Comparison of ENCODE assay signal across 26 cellular contexts in genomic region chr3:94967196-94967595, GRCh38.
"Had no signal": no experiment of that assay in that cellular context is flagged by ENCODE, and none has a peak within 500 bp of the region (broad histone marks: within the 10 kb centered on the region; RNA-seq: fewer than 3 reads in every experiment).

No MANE protein-coding gene starts in this region.

- H3K4me3 Mint-ChIP-seq: activated CD8-positive, alpha-beta T cell treated with anti-CD3 and anti-CD28 coated beads for 36 hours; activated naive CD8-positive, alpha-beta T cell treated with anti-CD3 and anti-CD28 coated beads, Interleukin-2, amount 10 ng/mL, durations not matched to agents 7 days and 5 days; T-helper 1 cell treated with Interleukin-12 subunit alpha and Interleukin-12 subunit beta and Interleukin-4 antibody, amounts not matched to agents 30 μg/mL and 1 μg/mL, for 36 hours had no signal

- H3K27me3 Mint-ChIP-seq: activated CD8-positive, alpha-beta T cell treated with anti-CD3 and anti-CD28 coated beads for 36 hours; activated naive CD8-positive, alpha-beta T cell treated with anti-CD3 and anti-CD28 coated beads, Interleukin-2, amount 10 ng/mL, durations not matched to agents 7 days and 5 days had no signal

- H3K27me3 ChIP-seq: adrenal gland, breast epithelium, SJSA1 had no signal

- H3K4me1 ChIP-seq: adrenal gland, breast epithelium, SJSA1 had no signal

- H3K4me3 ChIP-seq: adrenal gland, breast epithelium, SJSA1 had no signal

- H3K4me2 ChIP-seq: KMS-11 had no signal

- H3K9me3 ChIP-seq: adrenal gland, SJSA1 had no signal

- H3K27ac Mint-ChIP-seq: activated CD8-positive, alpha-beta T cell treated with anti-CD3 and anti-CD28 coated beads for 36 hours; activated naive CD8-positive, alpha-beta T cell treated with anti-CD3 and anti-CD28 coated beads, Interleukin-2, amount 10 ng/mL, durations not matched to agents 7 days and 5 days; T-helper 1 cell treated with Interleukin-12 subunit alpha and Interleukin-12 subunit beta and Interleukin-4 antibody, amounts not matched to agents 30 μg/mL and 1 μg/mL, for 36 hours had no signal

- H3K9ac ChIP-seq: KMS-11 had no signal

- ATAC-seq: activated CD4-positive, CD25-positive, alpha-beta regulatory T cell treated with anti-CD3 and anti-CD28 coated beads, Interleukin-2, amount 50 U/mL, for 24 hours; activated CD8-positive, alpha-beta T cell treated with anti-CD3 and anti-CD28 coated beads for 36 hours; Panc1; SK-N-SH treated with all-trans-retinoic acid at 6 μM for 48 hours had no signal

- H3K4me1 Mint-ChIP-seq: activated naive CD8-positive, alpha-beta T cell treated with anti-CD3 and anti-CD28 coated beads, Interleukin-2, amount 10 ng/mL, durations not matched to agents 7 days and 5 days had no signal

- DNase-seq: activated CD4-positive, alpha-beta T cell treated with anti-CD3 and anti-CD28 coated beads for 4 hours; activated CD8-positive, alpha-beta memory T cell treated with anti-CD3 and anti-CD28 coated beads, Interleukin-2, amount 50 U/mL, for 4 hours; activated CD8-positive, alpha-beta T cell treated with anti-CD3 and anti-CD28 coated beads for 36 hours; activated naive CD4-positive, alpha-beta T cell treated with anti-CD3 and anti-CD28 coated beads, Interleukin-2, amount 50 U/mL, for 16 hours; activated naive CD8-positive, alpha-beta T cell treated with anti-CD3 and anti-CD28 coated beads, Interleukin-2, amount 10 ng/mL, durations not matched to agents 7 days and 5 days; adrenal gland; aorta; NCI-H1092; NCI-H1417; NCI-H1694; NCI-H2029; NCI-H2107; NCI-H446 treated with DMSO at 0.1 percent for 48 hours; NCI-H526; NCI-H774; NK-92 treated with Interleukin-12 subunit alpha and Interleukin-12 subunit beta, amount 100 ng/mL, for 24 hours; OCI-M1; RPMI8226; SHP77 had no signal

- H3K27ac ChIP-seq: adrenal gland, breast epithelium, KMS-11, SJSA1 had no signal

- H3K36me3 Mint-ChIP-seq: activated naive CD8-positive, alpha-beta T cell treated with anti-CD3 and anti-CD28 coated beads, Interleukin-2, amount 10 ng/mL, durations not matched to agents 7 days and 5 days had no signal

- H3K36me3 ChIP-seq: adrenal gland, breast epithelium, SJSA1 had no signal
